ENCODE assay signal across 1 cellular context in genomic region chr11:107537155-107537554, GRCh38. TPM values are rescaled to one million over a fixed set of nuclear protein-coding genes. Genes with fewer than 3 reads are reported as not detected.
"Had no signal": no experiment of that assay in that cellular context is flagged by ENCODE, and none has a peak within 500 bp of the region (broad histone marks: within the 10 kb centered on the region; RNA-seq: fewer than 3 reads in every experiment).

No MANE protein-coding gene starts in this region.

RNA-seq across cellular contexts. Expression of gene ELMOD1, which starts 53.8 kb away (rescaled TPM):
- polyA plus RNA-seq: SK-N-SH had no signal
